8 cellular contexts compared by ENCODE assay signal in genomic region chr15:70140543-70141375, GRCh38. TPM values are rescaled to one million over a fixed set of nuclear protein-coding genes. Genes with fewer than 3 reads are reported as not detected.
DNase-seq lines count a peak whose midpoint lies in the region; ATAC-seq and TF ChIP-seq lines count a peak whose summit lies in the region.

No MANE protein-coding gene starts in this region.

- no peaks in the 10 kb centered on the region for H3K9me3 ChIP-seq in upper lobe of right lung

- no peaks in the 10 kb centered on the region for H3K36me3 ChIP-seq in upper lobe of right lung

- POLR2A ChIA-PET in activated naive CD8-positive, alpha-beta T cell treated with anti-CD3 and anti-CD28 coated beads, Interleukin-2, amount 10 ng/mL, durations not matched to agents 7 days and 5 days (lab: Charles Lee) = interaction anchor here (0.6 to 4.1 kb wide), 5 partner anchors 38 to 688 kb away, joined by 3 to 20 read pairs (median 4); partner anchors contain the start of genes RPLP1 and TLE3

- peaks cover 2% of the 10 kb centered on the region for H3K36me3 Mint-ChIP-seq in activated naive CD8-positive, alpha-beta T cell treated with anti-CD3 and anti-CD28 coated beads, Interleukin-2, amount 10 ng/mL, durations not matched to agents 7 days and 5 days

- H3K27ac Mint-ChIP-seq in activated naive CD8-positive, alpha-beta T cell treated with anti-CD3 and anti-CD28 coated beads, Interleukin-2, amount 10 ng/mL, durations not matched to agents 7 days and 5 days = peak overlapping the region; percentile 46

- intact Hi-C loops in upper lobe of right lung (cut with DNase I) = no loop called here

- H3K4me3 ChIP-seq in GM12864 (ENCODE audit: low read depth, low read length) = no peak overlapping the region
- H3K4me3 ChIP-seq in NB4 (ENCODE audit: low read depth, low read length) = no peak overlapping the region
- peak overlapping the region; percentile 15 for H3K4me3 ChIP-seq in upper lobe of right lung

- no peak for TF ChIP-seq CTCF in GM12864 (IDR thresholded peaks at IDR 0.05; ENCODE audit: low read depth, low read length, missing control alignments)
- TF ChIP-seq CTCF in NB4 (IDR thresholded peaks at IDR 0.05; ENCODE audit: low read depth, low read length) = no peak
- no peak for TF ChIP-seq CTCF in upper lobe of right lung (IDR thresholded peaks at IDR 0.05)

- DNase-seq in GM12864 (ENCODE audit: low read depth) (peak; percentile 31), NB4 (ENCODE audit: low read depth) (peak; percentile 75), left lobe of liver (ENCODE audit: low spot score) (no peak), upper lobe of right lung (peak; percentile 81)
- no peak for DNase-seq in activated naive CD8-positive, alpha-beta T cell treated with anti-CD3 and anti-CD28 coated beads, Interleukin-2, amount 10 ng/mL, durations not matched to agents 7 days and 5 days

- H3K27me3 Mint-ChIP-seq in activated naive CD8-positive, alpha-beta T cell treated with anti-CD3 and anti-CD28 coated beads, Interleukin-2, amount 10 ng/mL, durations not matched to agents 7 days and 5 days = peaks cover 27% of the 10 kb centered on the region

- H3K27ac ChIP-seq in upper lobe of right lung = peak overlapping the region; percentile 8

- peaks cover 32% of the 10 kb centered on the region for H3K4me1 Mint-ChIP-seq in activated naive CD8-positive, alpha-beta T cell treated with anti-CD3 and anti-CD28 coated beads, Interleukin-2, amount 10 ng/mL, durations not matched to agents 7 days and 5 days

- H3K4me1 ChIP-seq in upper lobe of right lung = peaks cover 38% of the 10 kb centered on the region

- H3K9me3 Mint-ChIP-seq in activated naive CD8-positive, alpha-beta T cell treated with anti-CD3 and anti-CD28 coated beads, Interleukin-2, amount 10 ng/mL, durations not matched to agents 7 days and 5 days = peaks cover 2% of the 10 kb centered on the region

- TF ChIP-seq POLR2A in NB4 (IDR thresholded peaks at IDR 0.05; ENCODE audit: extremely low read depth, insufficient read length) = no peak

- ATAC-seq in activated naive CD8-positive, alpha-beta T cell treated with anti-CD3 and anti-CD28 coated beads, Interleukin-2, amount 10 ng/mL, durations not matched to agents 7 days and 5 days (ENCODE audit: low read depth) = peak; percentile 53
- ATAC-seq in left lobe of liver (peak; percentile 72), upper lobe of right lung (peak; percentile 80), GM19467 (IDR thresholded peaks at IDR 0.05; ENCODE audit: unreplicated experiment) (no peak), GM18909 (IDR thresholded peaks at IDR 0.05; ENCODE audit: poor library complexity, unreplicated experiment) (no peak)
- ATAC-seq in activated CD4-positive, CD25-positive, alpha-beta regulatory T cell treated with anti-CD3 and anti-CD28 coated beads, Interleukin-2, amount 50 U/mL, for 24 hours = no peak

- H3K27me3 ChIP-seq in upper lobe of right lung = no peaks in the 10 kb centered on the region

- peak overlapping the region; percentile 61 for H3K4me3 Mint-ChIP-seq in activated naive CD8-positive, alpha-beta T cell treated with anti-CD3 and anti-CD28 coated beads, Interleukin-2, amount 10 ng/mL, durations not matched to agents 7 days and 5 days

RNA-seq across cellular contexts. Expression of gene TLE3, which starts 43.0 kb away (rescaled TPM):
- total RNA-seq in activated naive CD8-positive, alpha-beta T cell treated with anti-CD3 and anti-CD28 coated beads, Interleukin-2, amount 10 ng/mL, durations not matched to agents 7 days and 5 days = 10 to 100 TPM; 80.5 to 87.9 TPM
- total RNA-seq in left lobe of liver (7.0 TPM), upper lobe of right lung (58.8 TPM)

Comparison
In these comparisons a context has a peak if more than half of its experiments do, and no peak if none do; other contexts are left out.
1. DNase-seq: peak in GM12864 (single experiment), NB4 (single experiment) and upper lobe of right lung (single experiment); none in activated naive CD8-positive, alpha-beta T cell treated with anti-CD3 and anti-CD28 coated beads, Interleukin-2, amount 10 ng/mL, durations not matched to agents 7 days and 5 days (single experiment) and left lobe of liver (single experiment).
2. ATAC-seq: peak in activated naive CD8-positive, alpha-beta T cell treated with anti-CD3 and anti-CD28 coated beads, Interleukin-2, amount 10 ng/mL, durations not matched to agents 7 days and 5 days (single experiment), left lobe of liver (single experiment) and upper lobe of right lung (single experiment); none in GM19467 (single experiment), activated CD4-positive, CD25-positive, alpha-beta regulatory T cell treated with anti-CD3 and anti-CD28 coated beads, Interleukin-2, amount 50 U/mL, for 24 hours (0 of 2) and GM18909 (single experiment).